19 cellular contexts compared by ENCODE assay signal in genomic region chr2:181318504-181319280, GRCh38.
"Had no signal": no experiment of that assay in that cellular context is flagged by ENCODE, and none has a peak within 500 bp of the region (broad histone marks: within the 10 kb centered on the region; RNA-seq: fewer than 3 reads in every experiment).

No MANE protein-coding gene starts in this region.

- H3K27ac ChIP-seq: heart left ventricle, spleen, stomach, thoracic aorta, transverse colon had no signal

- H3K27me3 Mint-ChIP-seq: naive thymus-derived CD8-positive, alpha-beta T cell; stimulated activated naive B cell treated with anti-CD40 and anti-IgM and Interleukin-4, amounts not matched to agents 10 μg/mL and 1 μg/mL and 100 μg/mL, for 72 hours had no signal

- H3K4me3 Mint-ChIP-seq: naive thymus-derived CD8-positive, alpha-beta T cell; stimulated activated naive B cell treated with anti-CD40 and anti-IgM and Interleukin-4, amounts not matched to agents 10 μg/mL and 1 μg/mL and 100 μg/mL, for 72 hours had no signal

- H3K9me3 ChIP-seq: heart left ventricle, mucosa of descending colon, spleen, stomach, thoracic aorta, transverse colon had no signal

- ATAC-seq: esophagus mucosa; heart left ventricle; left colon; mucosa of descending colon; naive thymus-derived CD8-positive, alpha-beta T cell; sciatic nerve; stimulated activated naive B cell treated with anti-CD40 and anti-IgM and Interleukin-4, amounts not matched to agents 10 μg/mL and 1 μg/mL and 100 μg/mL, for 72 hours had no signal

- DNase-seq: effector memory CD4-positive, alpha-beta T cell; heart left ventricle; hippocampal formation; left colon; mucosa of descending colon; naive thymus-derived CD8-positive, alpha-beta T cell; posterior cingulate gyrus; spleen; stimulated activated CD4-positive, alpha-beta T cell treated with anti-CD3 and anti-CD28 coated beads, Interleukin-2, amount 100 ng/mL, for 24 hours; stimulated activated CD4-positive, alpha-beta T cell treated with anti-CD3 and anti-CD28 coated beads, Interleukin-4, amount 100 ng/mL, for 4 hours; stimulated activated naive B cell treated with anti-CD40 and anti-IgM and Interleukin-4, amounts not matched to agents 10 μg/mL and 1 μg/mL and 100 μg/mL, for 72 hours; stomach; substantia nigra; transverse colon had no signal

- H3K4me3 ChIP-seq: heart left ventricle, mucosa of descending colon, spleen, stomach, thoracic aorta, transverse colon had no signal

- H3K27ac Mint-ChIP-seq: stimulated activated naive B cell treated with anti-CD40 and anti-IgM and Interleukin-4, amounts not matched to agents 10 μg/mL and 1 μg/mL and 100 μg/mL, for 72 hours had no signal

- H3K4me1 ChIP-seq: stomach, transverse colon had no signal

- FAIRE-seq: endometrium, frontal cortex had no signal

- H3K27me3 ChIP-seq: heart left ventricle, spleen, stomach, transverse colon had no signal

- H3K36me3 ChIP-seq: heart left ventricle, spleen, stomach, thoracic aorta, transverse colon had no signal
